In the genomic region with DNA sequence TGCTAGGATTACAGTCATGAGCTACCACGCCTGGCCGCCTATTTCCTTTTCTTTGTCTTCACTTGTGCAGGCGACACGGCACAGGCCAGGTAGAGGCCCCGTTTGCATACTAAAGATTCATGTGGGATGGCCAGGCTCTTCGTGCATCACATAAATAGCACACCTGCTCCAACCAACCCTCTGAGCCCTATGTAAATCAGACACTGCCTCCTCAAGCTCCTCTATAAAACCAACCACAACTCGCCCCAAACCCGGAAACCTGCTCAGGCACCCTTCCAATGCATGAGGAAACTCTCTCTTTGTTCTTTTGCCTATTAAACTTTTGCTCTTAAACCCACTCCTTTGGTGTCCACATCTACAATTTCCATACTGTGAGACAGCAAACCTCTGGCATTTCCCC, we compare ENCODE assay signal across 9 cellular contexts. TPM values are rescaled to one million over a fixed set of nuclear protein-coding genes. Genes with fewer than 3 reads are reported as not detected.
"Had no signal": no experiment of that assay in that cellular context is flagged by ENCODE, and none has a peak within 500 bp of the region (broad histone marks: within the 10 kb centered on the region; RNA-seq: fewer than 3 reads in every experiment).

No MANE protein-coding gene starts in this region.

RNA-seq across cellular contexts. Expression of a gene that starts 9.1 kb away (rescaled TPM):
- polyA plus RNA-seq: naive thymus-derived CD4-positive, alpha-beta T cell had no signal

RNA-seq across cellular contexts. Expression of a gene that starts 11.8 kb away (rescaled TPM):
- total RNA-seq: dorsolateral prefrontal cortex; glomerular endothelial cell; left ventricle myocardium superior; mononuclear cell; naive thymus-derived CD4-positive, alpha-beta T cell; osteoblast; progenitor cell of endocrine pancreas; right atrium auricular region; urinary bladder had no signal
- polyA plus RNA-seq: naive thymus-derived CD4-positive, alpha-beta T cell; urinary bladder had no signal
